22 cellular contexts compared by ENCODE assay signal in genomic region chr17:1074886-1075665, GRCh38.
DNase-seq lines count a peak whose midpoint lies in the region; ATAC-seq and TF ChIP-seq lines count a peak whose summit lies in the region.
"Had no signal": no experiment of that assay in that cellular context is flagged by ENCODE, and none has a peak within 500 bp of the region (broad histone marks: within the 10 kb centered on the region; RNA-seq: fewer than 3 reads in every experiment).

No MANE protein-coding gene starts in this region.

- POLR2A ChIA-PET in T-cell (lab: Charles Lee), result no interaction called here

- no peaks in the 10 kb centered on the region for H4K20me1 ChIP-seq in hepatocyte (ENCODE audit: insufficient read depth, poor library complexity, severe bottlenecking)

- intact Hi-C loops in spleen (cut with DNase I; ENCODE audit: low total_unique reads), result no loop called here

- H3K9me2 ChIP-seq in hepatocyte (replicated peaks; ENCODE audit: insufficient read depth), result no peaks in the 10 kb centered on the region

- no peaks in the 10 kb centered on the region for H3K27me3 ChIP-seq in hepatocyte
- no peaks in the 10 kb centered on the region for H3K27me3 ChIP-seq in spleen (replicated peaks in 1 of 7)

- DNase-seq in NCI-H1694 treated with DMSO at 0.1 percent for 48 hours (lab: John Stamatoyannopoulos, UW) (peak; percentile 16), NCI-H1694 (lab: John Stamatoyannopoulos, UW) (no peak), hepatocyte (ENCODE audit: low spot score) (no peak), spleen (peak; percentile 60), T-cell (no peak)
- DNase-seq in stimulated activated naive CD8-positive, alpha-beta T cell treated with anti-CD3 and anti-CD28 coated beads, Interleukin-15, Interleukin-2, amounts not matched to agents 100 U/mL and 50 U/mL, for 24 hours, result no peak
- DNase-seq: ACHN; activated CD4-positive, alpha-beta memory T cell treated with anti-CD3 and anti-CD28 coated beads, Interleukin-2, amount 10 ng/mL, durations not matched to agents 7 days and 5 days; activated T-cell treated with anti-CD3 and anti-CD28 coated beads, Interleukin-2, amount 50 U/mL, for 48 hours; CD8-positive, alpha-beta T cell; KBM-7; naive thymus-derived CD4-positive, alpha-beta T cell; NCI-H1092; NCI-H446; stimulated activated CD4-positive, alpha-beta T cell treated with anti-CD3 and anti-CD28 coated beads, Interleukin-12 subunit alpha, Interleukin-12 subunit beta, amount 100 ng/mL, for 4 hours; stimulated activated naive CD4-positive, alpha-beta T cell; trophoblast cell had no signal

- no peak for ATAC-seq in T-cell (replicated peaks in 1 of 4)
- no peak for ATAC-seq in stimulated activated naive CD8-positive, alpha-beta T cell treated with anti-CD3 and anti-CD28 coated beads, Interleukin-15, Interleukin-2, amounts not matched to agents 100 U/mL and 50 U/mL, for 24 hours
- ATAC-seq in GM21423 (IDR thresholded peaks at IDR 0.05; ENCODE audit: unreplicated experiment), result no peak
- ATAC-seq: CD8-positive, alpha-beta T cell; naive thymus-derived CD4-positive, alpha-beta T cell had no signal

- H3K4me1 ChIP-seq in hepatocyte (ENCODE audit: insufficient read depth), result no peaks in the 10 kb centered on the region
- H3K4me1 ChIP-seq in spleen, result peaks cover 0 to 4% (median 0%) of the 10 kb centered on the region in 6 donors

- no peak for TF ChIP-seq CTCF in hepatocyte (IDR thresholded peaks at IDR 0.05; ENCODE audit: poor library complexity)
- TF ChIP-seq CTCF in spleen (IDR thresholded peaks at IDR 0.05 in 8 of 11, conservative IDR thresholded peaks at IDR 0.05 in 3 of 11), result no peak

- no peaks in the 10 kb centered on the region for H3K79me2 ChIP-seq in hepatocyte

- H3K27ac Mint-ChIP-seq in T-cell, result no peak overlapping the region
- H3K27ac Mint-ChIP-seq: activated CD4-positive, alpha-beta memory T cell treated with anti-CD3 and anti-CD28 coated beads, Interleukin-2, amount 10 ng/mL, durations not matched to agents 7 days and 5 days; activated naive CD8-positive, alpha-beta T cell; CD8-positive, alpha-beta T cell had no signal

- peaks cover 27% of the 10 kb centered on the region for H3K36me3 Mint-ChIP-seq in T-cell
- H3K36me3 Mint-ChIP-seq: activated naive CD8-positive, alpha-beta T cell had no signal

- no peak overlapping the region for H2AFZ ChIP-seq in hepatocyte
- H2AFZ ChIP-seq: parathyroid adenoma had no signal

- CTCF ChIA-PET in T-cell (lab: Charles Lee), result no interaction called here

- 86% methylated on average over 20 of the region's 20 CpGs for WGBS in hepatocyte (ENCODE audit: low lambda C conversion rate, missing lambda C conversion rate)
- WGBS in spleen, 5 donors, result 88 to 93% (median 92%) methylated on average over 19 to 20 of the region's 20 CpGs

- no peaks in the 10 kb centered on the region for H3K9me3 ChIP-seq in hepatocyte (ENCODE audit: low read depth)
- no peaks in the 10 kb centered on the region for H3K9me3 ChIP-seq in spleen

- H3K4me1 Mint-ChIP-seq in T-cell, result no peaks in the 10 kb centered on the region

- no peak for TF ChIP-seq POLR2A in spleen (IDR thresholded peaks at IDR 0.05)

- H3K27me3 Mint-ChIP-seq in T-cell, result no peaks in the 10 kb centered on the region
- H3K27me3 Mint-ChIP-seq: activated CD4-positive, alpha-beta memory T cell treated with anti-CD3 and anti-CD28 coated beads, Interleukin-2, amount 10 ng/mL, durations not matched to agents 7 days and 5 days; activated naive CD8-positive, alpha-beta T cell; naive thymus-derived CD4-positive, alpha-beta T cell had no signal

- H3K36me3 ChIP-seq in hepatocyte (replicated peaks; ENCODE audit: insufficient read depth, low read depth), result no peaks in the 10 kb centered on the region
- peaks cover 0 to 100% (median 51%) of the 10 kb centered on the region in 6 donors for H3K36me3 ChIP-seq in spleen

- no peaks in the 10 kb centered on the region for H3K9me3 Mint-ChIP-seq in T-cell
- H3K9me3 Mint-ChIP-seq: activated CD4-positive, alpha-beta memory T cell treated with anti-CD3 and anti-CD28 coated beads, Interleukin-2, amount 10 ng/mL, durations not matched to agents 7 days and 5 days; CD8-positive, alpha-beta T cell; naive thymus-derived CD4-positive, alpha-beta T cell had no signal

- H3K4me2 ChIP-seq in hepatocyte, result no peak overlapping the region

- H3K4me3 ChIP-seq in hepatocyte (no peak overlapping the region), spleen (no peak overlapping the region)
- H3K4me3 ChIP-seq: lung had no signal

- peak overlapping the region; percentile 64 for H3K27ac ChIP-seq in angular gyrus (ENCODE audit: low read depth, low read length)
- H3K27ac ChIP-seq in hepatocyte, result peak overlapping the region; percentile 31
- H3K27ac ChIP-seq in spleen, result no peak overlapping the region
- H3K27ac ChIP-seq: parathyroid adenoma had no signal

- no peak overlapping the region for H3K4me3 Mint-ChIP-seq in T-cell
- H3K4me3 Mint-ChIP-seq: activated CD4-positive, alpha-beta memory T cell treated with anti-CD3 and anti-CD28 coated beads, Interleukin-2, amount 10 ng/mL, durations not matched to agents 7 days and 5 days; activated naive CD8-positive, alpha-beta T cell; CD8-positive, alpha-beta T cell; naive thymus-derived CD4-positive, alpha-beta T cell had no signal

Comparison
In these comparisons a context has a peak if more than half of its experiments do, and no peak if none do; other contexts are left out.
1. DNase-seq: peak in NCI-H1694 treated with DMSO at 0.1 percent for 48 hours (single experiment) and spleen (single experiment); none in NCI-H1694 (single experiment), hepatocyte (single experiment), T-cell (0 of 34) and stimulated activated naive CD8-positive, alpha-beta T cell treated with anti-CD3 and anti-CD28 coated beads, Interleukin-15, Interleukin-2, amounts not matched to agents 100 U/mL and 50 U/mL, for 24 hours (single experiment).
2. H3K27ac ChIP-seq: peak in angular gyrus (single experiment) and hepatocyte (single experiment); none in spleen (0 of 8).